8 cellular contexts compared by ENCODE assay signal in the genomic region with DNA sequence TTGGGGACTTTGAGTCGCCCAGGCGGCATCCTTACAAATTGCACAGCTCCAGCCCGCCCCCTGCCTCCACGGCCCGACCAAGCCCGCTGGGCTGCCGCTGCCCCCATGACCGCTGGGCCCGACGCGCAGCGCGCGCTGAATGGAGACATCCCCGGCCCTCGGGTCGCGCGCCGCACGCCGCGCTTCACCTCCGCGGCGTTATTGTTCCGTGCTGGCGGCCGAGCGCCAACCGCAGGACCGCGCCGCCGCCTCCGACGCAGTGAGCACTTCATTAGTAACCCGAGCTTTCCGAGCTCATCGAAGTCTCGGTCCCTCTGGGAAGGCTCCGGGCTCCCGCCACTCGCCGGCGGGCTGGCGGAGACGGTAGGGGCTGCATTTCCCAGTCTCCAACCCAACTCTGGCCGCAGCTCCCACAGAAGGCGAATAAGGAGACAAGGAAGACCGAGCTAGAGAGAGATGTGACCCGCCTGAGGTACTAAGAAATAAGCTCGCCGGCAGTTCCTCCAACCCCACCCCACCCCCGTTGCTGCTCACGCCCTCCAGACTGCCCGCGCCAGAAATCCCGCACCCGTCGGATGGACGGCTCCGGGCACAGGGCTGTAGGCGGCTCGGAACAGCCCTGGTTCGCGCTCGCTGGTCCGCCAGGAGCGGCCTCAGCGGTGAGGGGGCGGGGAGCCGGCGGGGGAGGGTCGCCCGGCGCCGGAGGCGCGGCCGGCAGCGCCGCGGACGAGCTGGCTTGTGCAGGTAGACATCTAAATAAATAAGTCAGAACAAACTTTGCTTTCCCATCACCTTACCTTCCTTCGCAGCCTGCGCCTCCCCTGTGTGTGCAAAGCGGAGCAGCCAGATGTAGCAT. TPM values are rescaled to one million over a fixed set of nuclear protein-coding genes. Genes with fewer than 3 reads are reported as not detected.
A peak's percentile ranks its signal among the peaks of the same experiment; 100 is the strongest.
DNase-seq lines count a peak whose midpoint lies in the region; ATAC-seq and TF ChIP-seq lines count a peak whose summit lies in the region.

No MANE protein-coding gene starts in this region.

- H3K27ac Mint-ChIP-seq in chondrocyte (ENCODE audit: unreplicated experiment) = peak overlapping the region; percentile 97
- no peak overlapping the region for H3K27ac Mint-ChIP-seq in stimulated activated memory B cell treated with anti-CD40 and anti-IgM and Interleukin-4, amounts not matched to agents 10 μg/mL and 1 μg/mL and 100 μg/mL, for 72 hours

- peak; percentile 48 for DNase-seq in ACHN
- peak; percentile 88 for DNase-seq in NCI-H69 (lab: John Stamatoyannopoulos, UW)
- peak; percentile 90 for DNase-seq in chondrocyte (ENCODE audit: low spot score)
- no peak for DNase-seq in left lobe of liver (ENCODE audit: low spot score)

- TF ChIP-seq CTCF in chondrocyte (IDR thresholded peaks at IDR 0.05) = peak; percentile 62

- H3K27me3 Mint-ChIP-seq in chondrocyte (ENCODE audit: low read depth) = no peaks in the 10 kb centered on the region
- peaks cover 43% of the 10 kb centered on the region for H3K27me3 Mint-ChIP-seq in stimulated activated memory B cell treated with anti-CD40 and anti-IgM and Interleukin-4, amounts not matched to agents 10 μg/mL and 1 μg/mL and 100 μg/mL, for 72 hours

- ATAC-seq in GM18502 (IDR thresholded peaks at IDR 0.05; ENCODE audit: poor library complexity, unreplicated experiment) = peak; percentile 6
- ATAC-seq in left lobe of liver = peak; percentile 23
- ATAC-seq in stimulated activated memory B cell treated with anti-CD40 and anti-IgM and Interleukin-4, amounts not matched to agents 10 μg/mL and 1 μg/mL and 100 μg/mL, for 72 hours = no peak
- ATAC-seq in HG02571 (IDR thresholded peaks at IDR 0.05; ENCODE audit: unreplicated experiment) = no peak
- ATAC-seq in GM21526 (IDR thresholded peaks at IDR 0.05; ENCODE audit: low FRiP score, unreplicated experiment) = no peak

- H3K9me3 Mint-ChIP-seq in chondrocyte (ENCODE audit: low read depth) = no peaks in the 10 kb centered on the region
- no peaks in the 10 kb centered on the region for H3K9me3 Mint-ChIP-seq in stimulated activated memory B cell treated with anti-CD40 and anti-IgM and Interleukin-4, amounts not matched to agents 10 μg/mL and 1 μg/mL and 100 μg/mL, for 72 hours

- in situ Hi-C loops in ACHN (cut with HindIII; ENCODE audit: low pct_ligation_motif_present, low pct_unique_long_range_greater_than_20kb, low sequenced_read_pairs) = no loop called here

- H3K36me3 Mint-ChIP-seq in chondrocyte (ENCODE audit: low read depth) = no peaks in the 10 kb centered on the region
- H3K36me3 Mint-ChIP-seq in stimulated activated memory B cell treated with anti-CD40 and anti-IgM and Interleukin-4, amounts not matched to agents 10 μg/mL and 1 μg/mL and 100 μg/mL, for 72 hours = no peaks in the 10 kb centered on the region

- peak overlapping the region; percentile 87 for H3K4me3 Mint-ChIP-seq in chondrocyte (ENCODE audit: unreplicated experiment)
- H3K4me3 Mint-ChIP-seq in stimulated activated memory B cell treated with anti-CD40 and anti-IgM and Interleukin-4, amounts not matched to agents 10 μg/mL and 1 μg/mL and 100 μg/mL, for 72 hours = peak overlapping the region; percentile 81

- peaks cover 39% of the 10 kb centered on the region for H3K4me1 Mint-ChIP-seq in chondrocyte (ENCODE audit: low read depth)
- H3K4me1 Mint-ChIP-seq in stimulated activated memory B cell treated with anti-CD40 and anti-IgM and Interleukin-4, amounts not matched to agents 10 μg/mL and 1 μg/mL and 100 μg/mL, for 72 hours = peaks cover 16% of the 10 kb centered on the region

RNA-seq across cellular contexts. Expression of gene EPHA7, which starts 0.7 kb away (rescaled TPM):
- total RNA-seq in chondrocyte = 55.4 to 83.5 TPM (median 55.4 TPM) in 3 replicates
- 0.10 TPM for total RNA-seq in left lobe of liver

Comparison
In these comparisons a context has a peak if more than half of its experiments do, and no peak if none do; other contexts are left out.
1. ATAC-seq: peak in GM18502 (single experiment) and left lobe of liver (single experiment); none in stimulated activated memory B cell treated with anti-CD40 and anti-IgM and Interleukin-4, amounts not matched to agents 10 μg/mL and 1 μg/mL and 100 μg/mL, for 72 hours (single experiment), HG02571 (single experiment) and GM21526 (single experiment).
2. RNA of gene EPHA7, which starts 0.7 kb away (total RNA-seq): 55.4 to 83.5 TPM in chondrocyte; 0.10 TPM in left lobe of liver (single experiment); every median in the first group is over 10 times any median in the second.